In the genomic region with DNA sequence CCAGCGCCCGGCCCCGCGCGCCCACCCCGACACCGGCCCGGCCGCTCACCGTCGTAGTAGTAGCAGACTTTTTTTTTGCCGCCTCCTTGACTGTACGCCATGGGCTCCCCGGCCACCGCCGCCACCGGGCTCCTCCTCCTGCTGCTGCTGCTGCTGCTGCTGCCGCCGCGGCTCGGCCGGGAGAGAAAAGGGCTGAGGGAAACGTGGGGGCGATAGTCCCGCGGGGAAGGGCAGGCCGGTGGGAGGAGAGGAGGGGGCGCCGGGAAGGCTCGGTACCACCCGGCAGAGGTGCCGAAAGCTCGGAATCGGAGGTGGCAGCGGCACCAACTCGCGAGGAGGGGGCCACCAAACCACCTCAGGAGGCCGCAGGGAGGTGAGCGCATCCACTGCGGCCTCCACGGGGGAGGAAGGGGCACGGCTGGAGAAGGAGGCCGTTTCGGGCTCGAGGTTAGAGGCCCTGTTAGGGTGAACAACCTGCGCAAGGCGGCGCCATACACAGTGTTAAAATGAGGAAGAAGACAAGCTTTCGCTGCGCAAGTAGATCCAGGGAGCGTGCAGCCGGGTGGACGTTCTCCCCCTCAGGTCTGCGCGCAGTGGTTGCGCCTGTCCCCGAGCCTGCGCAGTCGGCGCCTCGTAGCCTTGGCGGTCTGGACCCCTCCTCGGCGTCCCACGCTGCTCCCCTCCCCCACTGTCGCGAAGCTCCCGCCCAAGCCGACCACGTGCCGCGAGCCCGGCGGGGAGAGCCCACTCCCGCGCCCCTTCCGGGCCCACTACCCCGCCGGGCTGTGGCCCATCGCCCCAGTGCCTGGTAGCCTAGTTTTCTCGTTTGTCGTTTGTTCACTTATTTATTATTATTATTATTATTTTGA, we compare ENCODE assay signal across 8 cellular contexts.
DNase-seq lines count a peak whose midpoint lies in the region; ATAC-seq lines count a peak whose summit lies in the region.

Gene HDAC2 (minus strand): TSS at position 341 of the 869 bp plus-strand sequence. CDS start 240 bp downstream, at position 101.

- H3K27me3 ChIP-seq in layer of hippocampus (ENCODE audit: control insufficient read depth, insufficient read depth, low read length) = no peaks in the 10 kb centered on the region

- DNase-seq in AML-193 (lab: John Stamatoyannopoulos, UW) = peak; percentile 93 to 95
- DNase-seq in NCI-H510A (lab: John Stamatoyannopoulos, UW) = peak; percentile 62
- DNase-seq in activated CD4-positive, alpha-beta T cell treated with anti-CD3 and anti-CD28 coated beads for 4 hours = peak; percentile 89 to 91
- peak; percentile 90 for DNase-seq in stimulated activated CD4-positive, alpha-beta T cell treated with anti-CD3 and anti-CD28 coated beads, Interleukin-1b, Interleukin-23, amount 100 ng/mL, for 48 hours

- H3K27ac ChIP-seq in cingulate gyrus (ENCODE audit: low read depth, low read length) (peak within 1 kb of the TSS; percentile 96), layer of hippocampus (ENCODE audit: low read depth, low read length) (peak within 1 kb of the TSS; percentile 98)

- ATAC-seq in GM19023 (IDR thresholded peaks at IDR 0.05; ENCODE audit: unreplicated experiment) (peak; percentile 83), HG03280 (IDR thresholded peaks at IDR 0.05; ENCODE audit: unreplicated experiment) (peak; percentile 85)

Comparison
In these comparisons a context has a peak if more than half of its experiments do, and no peak if none do; other contexts are left out.
1. Peak in every context shown above with its lines: DNase-seq, ATAC-seq and H3K27ac ChIP-seq.